ENCODE assay signal across 8 cellular contexts in the genomic region with DNA sequence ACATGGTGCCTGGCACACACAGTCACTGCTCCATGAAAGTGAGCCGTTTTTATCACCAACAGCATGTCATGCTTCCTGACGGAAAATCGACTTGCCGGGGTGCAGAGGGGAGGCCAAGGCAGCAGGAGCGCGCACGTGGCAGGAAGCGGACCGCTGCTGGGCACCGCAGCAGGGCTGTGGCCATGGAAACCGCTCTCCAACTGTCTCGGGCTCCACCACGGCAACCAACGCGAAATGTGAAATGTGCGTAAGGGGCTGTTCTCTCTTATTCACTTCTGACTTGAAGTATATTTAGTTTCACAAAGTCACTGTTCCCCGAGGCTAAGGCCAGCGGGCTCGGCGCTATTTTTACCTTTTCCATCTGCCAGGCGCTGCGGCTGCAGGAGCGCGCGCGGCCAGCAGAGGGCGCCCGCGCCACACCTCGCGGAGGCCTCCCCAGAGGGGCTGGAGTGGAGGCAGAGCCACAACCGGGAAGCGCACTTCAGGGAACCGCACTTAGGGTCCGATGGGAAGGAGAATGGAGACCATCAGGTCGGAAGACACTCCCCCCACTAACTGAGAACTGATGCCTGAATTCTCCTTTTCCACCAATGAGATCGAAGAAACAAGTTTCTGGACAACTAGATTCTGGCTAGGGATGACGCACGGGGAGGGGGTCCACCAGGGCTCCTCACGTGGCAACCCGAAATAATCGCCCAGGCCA. TPM values are rescaled to one million over a fixed set of nuclear protein-coding genes. Genes with fewer than 3 reads are reported as not detected.
DNase-seq lines count a peak whose midpoint lies in the region; ATAC-seq and TF ChIP-seq lines count a peak whose summit lies in the region.

No MANE protein-coding gene starts in this region.

- no peaks in the 10 kb centered on the region for H3K9me3 Mint-ChIP-seq in activated naive CD8-positive, alpha-beta T cell treated with anti-CD3 and anti-CD28 coated beads, Interleukin-2, amount 10 ng/mL, durations not matched to agents 7 days and 5 days
- no peaks in the 10 kb centered on the region for H3K9me3 Mint-ChIP-seq in progenitor cell of endocrine pancreas (ENCODE audit: low read depth)

- H3K27me3 Mint-ChIP-seq in activated naive CD8-positive, alpha-beta T cell treated with anti-CD3 and anti-CD28 coated beads, Interleukin-2, amount 10 ng/mL, durations not matched to agents 7 days and 5 days, result no peaks in the 10 kb centered on the region
- H3K27me3 Mint-ChIP-seq in progenitor cell of endocrine pancreas, result no peaks in the 10 kb centered on the region

- DNase-seq in SHP77 (lab: John Stamatoyannopoulos, UW) (peak; percentile 10 to 39), SHP77 treated with DMSO at 0.1 percent for 48 hours (lab: John Stamatoyannopoulos, UW) (no peak), SK-N-DZ (ENCODE audit: low spot score) (peak; percentile 52), cardiac septum (ENCODE audit: low spot score) (peak; percentile 81), progenitor cell of endocrine pancreas (ENCODE audit: low spot score, unreplicated experiment) (peak; percentile 64), RKO (ENCODE audit: low spot score) (no peak), KG1 (lab: John Stamatoyannopoulos, UW) (no peak)
- peak; percentile 84 for DNase-seq in activated naive CD8-positive, alpha-beta T cell treated with anti-CD3 and anti-CD28 coated beads, Interleukin-2, amount 10 ng/mL, durations not matched to agents 7 days and 5 days

- POLR2A ChIA-PET in activated naive CD8-positive, alpha-beta T cell treated with anti-CD3 and anti-CD28 coated beads, Interleukin-2, amount 10 ng/mL, durations not matched to agents 7 days and 5 days (lab: Charles Lee), result no interaction called here

- H3K27ac Mint-ChIP-seq in activated naive CD8-positive, alpha-beta T cell treated with anti-CD3 and anti-CD28 coated beads, Interleukin-2, amount 10 ng/mL, durations not matched to agents 7 days and 5 days, result no peak overlapping the region
- H3K27ac Mint-ChIP-seq in progenitor cell of endocrine pancreas, result no peak overlapping the region

- intact Hi-C loops in cardiac septum (cut with DNase I), result loop anchor here (1.0 to 10.0 kb wide), 3 partner anchors 18 to 185 kb away; no protein-coding TSS in a partner anchor

- TF ChIP-seq CTCF in progenitor cell of endocrine pancreas (IDR thresholded peaks at IDR 0.05; ENCODE audit: unreplicated experiment), result peak; percentile 99

- peak; percentile 70 for ATAC-seq in activated naive CD8-positive, alpha-beta T cell treated with anti-CD3 and anti-CD28 coated beads, Interleukin-2, amount 10 ng/mL, durations not matched to agents 7 days and 5 days (ENCODE audit: low read depth)

- peaks cover 29% of the 10 kb centered on the region for H3K36me3 Mint-ChIP-seq in activated naive CD8-positive, alpha-beta T cell treated with anti-CD3 and anti-CD28 coated beads, Interleukin-2, amount 10 ng/mL, durations not matched to agents 7 days and 5 days
- peaks cover 47% of the 10 kb centered on the region for H3K36me3 Mint-ChIP-seq in progenitor cell of endocrine pancreas (ENCODE audit: insufficient read depth)

- H3K4me1 Mint-ChIP-seq in activated naive CD8-positive, alpha-beta T cell treated with anti-CD3 and anti-CD28 coated beads, Interleukin-2, amount 10 ng/mL, durations not matched to agents 7 days and 5 days, result peaks cover 12% of the 10 kb centered on the region
- peaks cover 2% of the 10 kb centered on the region for H3K4me1 Mint-ChIP-seq in progenitor cell of endocrine pancreas (ENCODE audit: low read depth)

- no peak overlapping the region for H3K4me3 Mint-ChIP-seq in activated naive CD8-positive, alpha-beta T cell treated with anti-CD3 and anti-CD28 coated beads, Interleukin-2, amount 10 ng/mL, durations not matched to agents 7 days and 5 days
- H3K4me3 Mint-ChIP-seq in progenitor cell of endocrine pancreas (ENCODE audit: low read depth), result no peak overlapping the region

RNA-seq across cellular contexts. Expression of gene RCC2, which starts 19.7 kb away (rescaled TPM):
- 142 and 144 TPM in 2 replicates for polyA plus RNA-seq in SK-N-DZ (2014; cell fraction: cytosol; rRNA removed)
- polyA plus RNA-seq in SK-N-DZ (2014; cell fraction: nucleus; rRNA removed), result 80.6 and 91.5 TPM in 2 replicates
- 100 to 1,000 TPM; 106 to 113 TPM for total RNA-seq in activated naive CD8-positive, alpha-beta T cell treated with anti-CD3 and anti-CD28 coated beads, Interleukin-2, amount 10 ng/mL, durations not matched to agents 7 days and 5 days
- total RNA-seq in cardiac septum (14.5 TPM), progenitor cell of endocrine pancreas (193 and 196 TPM in 2 replicates)

RNA-seq across cellular contexts. Expression of gene PADI6, which starts 47.8 kb away (rescaled TPM):
- not detected in 2 replicates for polyA plus RNA-seq in SK-N-DZ (2014; cell fraction: cytosol; rRNA removed)
- not detected in 2 replicates for polyA plus RNA-seq in SK-N-DZ (2014; cell fraction: nucleus; rRNA removed)
- not detected for total RNA-seq in activated naive CD8-positive, alpha-beta T cell treated with anti-CD3 and anti-CD28 coated beads, Interleukin-2, amount 10 ng/mL, durations not matched to agents 7 days and 5 days
- total RNA-seq in cardiac septum (not detected), progenitor cell of endocrine pancreas (not detected in 2 replicates)

Comparison
In these comparisons a context has a peak if more than half of its experiments do, and no peak if none do; other contexts are left out.
1. DNase-seq: peak in SHP77 (2 of 2), SK-N-DZ (single experiment), activated naive CD8-positive, alpha-beta T cell treated with anti-CD3 and anti-CD28 coated beads, Interleukin-2, amount 10 ng/mL, durations not matched to agents 7 days and 5 days (single experiment), cardiac septum (single experiment) and progenitor cell of endocrine pancreas (single experiment); none in SHP77 treated with DMSO at 0.1 percent for 48 hours (single experiment), RKO (single experiment) and KG1 (single experiment).